ENCODE assay signal across 10 cellular contexts in the genomic region with DNA sequence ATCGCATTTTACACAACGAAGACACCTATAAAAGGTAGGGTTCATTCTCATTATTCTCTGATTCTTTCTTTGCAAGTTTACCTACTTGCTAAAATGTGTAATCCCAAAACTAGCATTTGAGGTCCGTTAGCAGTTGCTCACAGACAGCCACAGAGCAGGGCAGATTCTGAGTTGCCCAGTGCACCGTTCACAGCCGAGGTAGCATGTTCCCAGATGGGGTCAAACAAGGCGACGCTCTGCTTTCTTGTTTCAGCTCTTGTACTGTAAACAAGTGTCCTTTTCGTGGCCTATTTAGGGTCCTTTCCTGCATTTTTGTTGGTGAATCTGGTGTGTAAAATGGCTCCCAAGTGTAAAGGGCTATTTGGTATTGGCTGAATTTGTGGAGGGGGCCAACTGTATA. TPM values are rescaled to one million over a fixed set of nuclear protein-coding genes. Genes with fewer than 3 reads are reported as not detected.
DNase-seq lines count a peak whose midpoint lies in the region; ATAC-seq and TF ChIP-seq lines count a peak whose summit lies in the region.
"Had no signal": no experiment of that assay in that cellular context is flagged by ENCODE, and none has a peak within 500 bp of the region (broad histone marks: within the 10 kb centered on the region; RNA-seq: fewer than 3 reads in every experiment).

No MANE protein-coding gene starts in this region.

- H3K4me2 ChIP-seq in DND-41 (ENCODE audit: insufficient read depth, low read length) (peak overlapping the region; percentile 88), Karpas-422 (ENCODE audit: low read depth, low read length, poor library complexity, severe bottlenecking) (peak overlapping the region; percentile 87), neural cell (ENCODE audit: low read length) (peak overlapping the region; percentile 22)

- H3K36me3 ChIP-seq in DND-41 (ENCODE audit: insufficient read depth, low read length) = peaks cover 4% of the 10 kb centered on the region
- H3K36me3 ChIP-seq in Karpas-422 (ENCODE audit: insufficient read depth, low read length) = no peaks in the 10 kb centered on the region
- no peaks in the 10 kb centered on the region for H3K36me3 ChIP-seq in neural cell (ENCODE audit: insufficient read depth, low read length)
- H3K36me3 ChIP-seq in SJCRH30 = no peaks in the 10 kb centered on the region
- no peaks in the 10 kb centered on the region for H3K36me3 ChIP-seq in body of pancreas (replicated peaks in 1 of 2; ENCODE audit: insufficient read depth in 1 of 2, low read depth in 2 of 2)

- no peaks in the 10 kb centered on the region for H3F3A ChIP-seq in neural cell (ENCODE audit: insufficient read depth, low read length, poor library complexity, severe bottlenecking)

- no peak for ATAC-seq in DND-41 (ENCODE audit: insufficient read depth, low read depth)
- ATAC-seq in body of pancreas = no peak

- peak overlapping the region; percentile 88 for H3K27ac Mint-ChIP-seq in activated naive CD8-positive, alpha-beta T cell

- DNase-seq in DND-41 = no peak
- DNase-seq in Karpas-422 = no peak
- DNase-seq in SJCRH30 = no peak
- DNase-seq in body of pancreas = no peak
- DNase-seq in CD1c-positive myeloid dendritic cell (ENCODE audit: extremely low spot score) = no peak
- DNase-seq: DMS153, NCI-H446, SHP77 had no signal

- no peak for TF ChIP-seq CTCF in DND-41 (IDR thresholded peaks at IDR 0.05; ENCODE audit: borderline replicate concordance, extremely low read depth, low read length, poor library complexity, severe bottlenecking)
- no peak for TF ChIP-seq CTCF in neural cell (IDR thresholded peaks at IDR 0.05; ENCODE audit: poor library complexity, severe bottlenecking)
- no peak for TF ChIP-seq CTCF in body of pancreas (IDR thresholded peaks at IDR 0.05)

- H2AFZ ChIP-seq in DND-41 (ENCODE audit: low read depth, low read length) (no peak overlapping the region), Karpas-422 (ENCODE audit: low read length) (no peak overlapping the region), neural cell (ENCODE audit: low read depth, low read length) (no peak overlapping the region)

- TF ChIP-seq RAD21 in neural cell (conservative IDR thresholded peaks at IDR 0.05) = no peak

- peaks cover 54% of the 10 kb centered on the region for H3K4me1 ChIP-seq in DND-41 (ENCODE audit: insufficient read depth, low read length)
- H3K4me1 ChIP-seq in Karpas-422 (ENCODE audit: low read length) = peaks cover 62% of the 10 kb centered on the region
- peaks cover 3% of the 10 kb centered on the region; the same call in 1 of the 2 replicates for H3K4me1 ChIP-seq in SJCRH30
- H3K4me1 ChIP-seq in body of pancreas = peaks cover 40% of the 10 kb centered on the region

- no peaks in the 10 kb centered on the region for H3K9me3 ChIP-seq in DND-41 (ENCODE audit: insufficient read depth, low read length, severe bottlenecking)
- H3K9me3 ChIP-seq in Karpas-422 (ENCODE audit: low read length) = no peaks in the 10 kb centered on the region
- no peaks in the 10 kb centered on the region for H3K9me3 ChIP-seq in neural cell (ENCODE audit: low read length)
- H3K9me3 ChIP-seq in SJCRH30 (replicated peaks) = no peaks in the 10 kb centered on the region
- no peaks in the 10 kb centered on the region for H3K9me3 ChIP-seq in body of pancreas

- no peaks in the 10 kb centered on the region for H3K9me3 Mint-ChIP-seq in activated naive CD8-positive, alpha-beta T cell (ENCODE audit: low read depth)

- no peaks in the 10 kb centered on the region for H3K36me3 Mint-ChIP-seq in activated naive CD8-positive, alpha-beta T cell

- no peak for TF ChIP-seq POLR2A in body of pancreas (IDR thresholded peaks at IDR 0.05)

- H3K4me3 ChIP-seq in DND-41 (ENCODE audit: low read depth in 1 of 2, low read length in 2 of 2) = peak overlapping the region in 1 of 2 experiments; percentile 29; a peak in 1 of 4 replicates
- peak overlapping the region; percentile 79 for H3K4me3 ChIP-seq in Karpas-422 (ENCODE audit: low read length)
- peak overlapping the region; percentile 75 for H3K4me3 ChIP-seq in neural cell (ENCODE audit: low read length)
- no peak overlapping the region for H3K4me3 ChIP-seq in SJCRH30
- H3K4me3 ChIP-seq in body of pancreas = no peak overlapping the region

- intact Hi-C loops in body of pancreas (cut with DNase I) = no loop called here

- no peak for TF ChIP-seq EP300 in neural cell (conservative IDR thresholded peaks at IDR 0.05; ENCODE audit: poor library complexity, severe bottlenecking)

- H3K27ac ChIP-seq in DND-41 (ENCODE audit: low read length) (no peak overlapping the region), Karpas-422 (ENCODE audit: low read length) (peak overlapping the region; percentile 79), neural cell (ENCODE audit: low read length) (no peak overlapping the region), SJCRH30 (no peak overlapping the region), body of pancreas (no peak overlapping the region)

- H3K9me2 ChIP-seq in Karpas-422 (replicated peaks; ENCODE audit: insufficient read depth, low read length) (no peaks in the 10 kb centered on the region), neural cell (ENCODE audit: insufficient read depth, low read length) (no peaks in the 10 kb centered on the region)

- H3K9ac ChIP-seq in DND-41 (ENCODE audit: low read depth, low read length) (no peak overlapping the region), Karpas-422 (ENCODE audit: low read length) (peak overlapping the region; percentile 87), neural cell (ENCODE audit: low read length) (no peak overlapping the region)

- 72 to 86% methylated on average over 8 of the region's 8 CpGs for WGBS in body of pancreas, 2 donors

- peaks cover 74% of the 10 kb centered on the region for H3K4me1 Mint-ChIP-seq in activated naive CD8-positive, alpha-beta T cell (ENCODE audit: low read depth)

- no peaks in the 10 kb centered on the region for H3K27me3 Mint-ChIP-seq in activated naive CD8-positive, alpha-beta T cell

- H3K27me3 ChIP-seq in DND-41 (ENCODE audit: insufficient read depth, low read length, poor library complexity) = no peaks in the 10 kb centered on the region
- no peaks in the 10 kb centered on the region for H3K27me3 ChIP-seq in Karpas-422 (ENCODE audit: low read length)
- no peaks in the 10 kb centered on the region for H3K27me3 ChIP-seq in neural cell (ENCODE audit: insufficient read depth, low read depth, low read length)
- H3K27me3 ChIP-seq in SJCRH30 = no peaks in the 10 kb centered on the region
- H3K27me3 ChIP-seq in body of pancreas = no peaks in the 10 kb centered on the region

- H3K79me2 ChIP-seq in DND-41 (ENCODE audit: insufficient read depth, low read length) (peaks cover 81% of the 10 kb centered on the region), Karpas-422 (ENCODE audit: low read length) (peaks cover 81% of the 10 kb centered on the region), neural cell (replicated peaks; ENCODE audit: insufficient read depth, low read length) (peaks cover 60% of the 10 kb centered on the region)

- H3K4me3 Mint-ChIP-seq in activated naive CD8-positive, alpha-beta T cell = peak overlapping the region; percentile 89

- H4K20me1 ChIP-seq in DND-41 (ENCODE audit: insufficient read depth, low read length) (peaks cover 55% of the 10 kb centered on the region), Karpas-422 (ENCODE audit: insufficient read depth, low read depth, low read length) (peaks cover 43% of the 10 kb centered on the region), neural cell (ENCODE audit: insufficient read depth) (no peaks in the 10 kb centered on the region)

TF ChIP-seq in neural cell, 6 proteins besides CTCF, POLR2A, EP300 and RAD21:
- TF ChIP-seq MXI1 (conservative IDR thresholded peaks at IDR 0.05; ENCODE audit: poor library complexity, severe bottlenecking) (no peak), TAF1 (IDR thresholded peaks at IDR 0.05; ENCODE audit: low read depth) (no peak), EZH2 (IDR thresholded peaks at IDR 0.05; ENCODE audit: borderline replicate concordance, insufficient read depth, low read length, poor library complexity, severe bottlenecking) (no peak), POLR2AphosphoS5 (IDR thresholded peaks at IDR 0.05) (no peak), SMC3 (conservative IDR thresholded peaks at IDR 0.05; ENCODE audit: poor library complexity) (no peak)
- TF ChIP-seq, protein P1, sequence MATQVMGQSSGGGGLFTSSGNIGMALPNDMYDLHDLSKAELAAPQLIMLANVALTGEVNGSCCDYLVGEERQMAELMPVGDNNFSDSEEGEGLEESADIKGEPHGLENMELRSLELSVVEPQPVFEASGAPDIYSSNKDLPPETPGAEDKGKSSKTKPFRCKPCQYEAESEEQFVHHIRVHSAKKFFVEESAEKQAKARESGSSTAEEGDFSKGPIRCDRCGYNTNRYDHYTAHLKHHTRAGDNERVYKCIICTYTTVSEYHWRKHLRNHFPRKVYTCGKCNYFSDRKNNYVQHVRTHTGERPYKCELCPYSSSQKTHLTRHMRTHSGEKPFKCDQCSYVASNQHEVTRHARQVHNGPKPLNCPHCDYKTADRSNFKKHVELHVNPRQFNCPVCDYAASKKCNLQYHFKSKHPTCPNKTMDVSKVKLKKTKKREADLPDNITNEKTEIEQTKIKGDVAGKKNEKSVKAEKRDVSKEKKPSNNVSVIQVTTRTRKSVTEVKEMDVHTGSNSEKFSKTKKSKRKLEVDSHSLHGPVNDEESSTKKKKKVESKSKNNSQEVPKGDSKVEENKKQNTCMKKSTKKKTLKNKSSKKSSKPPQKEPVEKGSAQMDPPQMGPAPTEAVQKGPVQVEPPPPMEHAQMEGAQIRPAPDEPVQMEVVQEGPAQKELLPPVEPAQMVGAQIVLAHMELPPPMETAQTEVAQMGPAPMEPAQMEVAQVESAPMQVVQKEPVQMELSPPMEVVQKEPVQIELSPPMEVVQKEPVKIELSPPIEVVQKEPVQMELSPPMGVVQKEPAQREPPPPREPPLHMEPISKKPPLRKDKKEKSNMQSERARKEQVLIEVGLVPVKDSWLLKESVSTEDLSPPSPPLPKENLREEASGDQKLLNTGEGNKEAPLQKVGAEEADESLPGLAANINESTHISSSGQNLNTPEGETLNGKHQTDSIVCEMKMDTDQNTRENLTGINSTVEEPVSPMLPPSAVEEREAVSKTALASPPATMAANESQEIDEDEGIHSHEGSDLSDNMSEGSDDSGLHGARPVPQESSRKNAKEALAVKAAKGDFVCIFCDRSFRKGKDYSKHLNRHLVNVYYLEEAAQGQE (IDR thresholded peaks at IDR 0.05; ENCODE audit: borderline replicate concordance) = no peak
TF ChIP-seq in neural cell: peak in this region for 0.

RNA-seq across cellular contexts. Expression of a gene that starts 3.1 kb away (rescaled TPM):
- total RNA-seq in Karpas-422 (2014; rRNA removed; shearing (Covaris generic); ENCODE audit: low replicate concordance) = 236 and 248 TPM in 2 replicates
- polyA plus RNA-seq in neural cell = 96.8 and 113 TPM in 2 replicates
- polyA minus RNA-seq in neural cell = 128 and 134 TPM in 2 replicates
- 40.3 and 42.6 TPM in 2 replicates for total RNA-seq in SJCRH30 (2014; rRNA removed; shearing (Covaris generic))
- 10 to 100 TPM; 32.7 to 42.5 TPM for total RNA-seq in body of pancreas

RNA-seq across cellular contexts. Expression of a gene that starts 43.7 kb away (rescaled TPM):
- total RNA-seq in Karpas-422 (2014; rRNA removed; shearing (Covaris generic); ENCODE audit: low replicate concordance) = 0.18 TPM in 1 of 2 replicates, not detected in the other
- polyA plus RNA-seq in neural cell = not detected in 2 replicates
- polyA minus RNA-seq in neural cell = not detected in 2 replicates
- total RNA-seq in SJCRH30 (2014; rRNA removed; shearing (Covaris generic)) = 0.12 and 0.33 TPM in 2 replicates
- total RNA-seq in body of pancreas = 100 to 1,000 TPM; 343 to 463 TPM

Comparison
In these comparisons a context has a peak if more than half of its experiments do, and no peak if none do; other contexts are left out.
1. H3K4me2 ChIP-seq: peak in every context shown above with its lines; median percentile 88 in DND-41; 87 in Karpas-422; 22 in neural cell.
2. H3K4me3 ChIP-seq: peak in Karpas-422 (single experiment) and neural cell (single experiment); none in SJCRH30 (single experiment) and body of pancreas (0 of 2).
3. RNA of a gene that starts 43.7 kb away (total RNA-seq): 343 to 463 TPM in body of pancreas; 0.12 to 0.33 TPM in SJCRH30 and 0.18 TPM in Karpas-422; every median in the first group is over 100 times any median in the second.